Comparison of ENCODE assay signal across 12 cellular contexts in genomic region chr9:6782981-6783380, GRCh38. TPM values are rescaled to one million over a fixed set of nuclear protein-coding genes. Genes with fewer than 3 reads are reported as not detected.
DNase-seq lines count a peak whose midpoint lies in the region; ATAC-seq and TF ChIP-seq lines count a peak whose summit lies in the region.
"Had no signal": no experiment of that assay in that cellular context is flagged by ENCODE, and none has a peak within 500 bp of the region (broad histone marks: within the 10 kb centered on the region; RNA-seq: fewer than 3 reads in every experiment).

No MANE protein-coding gene starts in this region.

- peaks cover 29% of the 10 kb centered on the region for H3K4me1 Mint-ChIP-seq in Caco-2 (ENCODE audit: low read depth, unreplicated experiment)
- peaks cover 56 to 61% of the 10 kb centered on the region in 2 donors for H3K4me1 Mint-ChIP-seq in effector memory CD8-positive, alpha-beta T cell (ENCODE audit: low read depth in 2 of 2)

- H3K27ac Mint-ChIP-seq in Caco-2 (ENCODE audit: unreplicated experiment): peak overlapping the region; percentile 25
- H3K27ac Mint-ChIP-seq in effector memory CD8-positive, alpha-beta T cell: peak overlapping the region; percentile 54 to 78

- H3K4me3 ChIP-seq in Caco-2 (ENCODE audit: low read depth, low read length) (no peak overlapping the region), Loucy (ENCODE audit: low read length, poor library complexity, severe bottlenecking) (peak overlapping the region; percentile 18), retinal pigment epithelial cell (ENCODE audit: low read length) (no peak overlapping the region)

- DNase-seq in Caco-2 (no peak), retinal pigment epithelial cell (ENCODE audit: low read depth) (peak; percentile 71), NCI-H1436 (lab: John Stamatoyannopoulos, UW) (no peak)
- no peak for DNase-seq in effector memory CD8-positive, alpha-beta T cell
- DNase-seq: activated gamma-delta T cell treated with Interleukin-2 at 50 U/mL for 16 hours; cortex of kidney; stimulated activated CD4-positive, alpha-beta T cell treated with anti-CD3 and anti-CD28 coated beads, Interleukin-2, amount 100 ng/mL, for 48 hours had no signal

- no peak overlapping the region for H3K4me3 Mint-ChIP-seq in Caco-2 (ENCODE audit: unreplicated experiment)
- peak overlapping the region; percentile 22 to 30 for H3K4me3 Mint-ChIP-seq in effector memory CD8-positive, alpha-beta T cell
- H3K4me3 Mint-ChIP-seq: brain had no signal

- peak; percentile 44 for ATAC-seq in effector memory CD8-positive, alpha-beta T cell (replicated peaks)
- ATAC-seq in GM19467 (IDR thresholded peaks at IDR 0.05; ENCODE audit: unreplicated experiment) (no peak), GM21447 (IDR thresholded peaks at IDR 0.05; ENCODE audit: unreplicated experiment) (no peak)
- ATAC-seq: sciatic nerve had no signal

- H3K36me3 ChIP-seq in Caco-2 (ENCODE audit: control insufficient read depth, insufficient read depth, low read length) (no peaks in the 10 kb centered on the region), Loucy (ENCODE audit: insufficient read depth, low read length) (no peaks in the 10 kb centered on the region)

- CTCF ChIA-PET in Caco-2 (lab: Charles Lee): interaction anchor here (1.0 kb wide), 1 partner anchor 63 kb away, joined by 3 read pairs; no protein-coding TSS in a partner anchor

- peaks cover 10% of the 10 kb centered on the region for H3K36me3 Mint-ChIP-seq in Caco-2 (ENCODE audit: insufficient read depth, unreplicated experiment)
- H3K36me3 Mint-ChIP-seq in effector memory CD8-positive, alpha-beta T cell (ENCODE audit: insufficient read depth): no peaks in the 10 kb centered on the region

- H3K27me3 Mint-ChIP-seq in Caco-2 (ENCODE audit: insufficient read depth, unreplicated experiment): no peaks in the 10 kb centered on the region
- no peaks in the 10 kb centered on the region for H3K27me3 Mint-ChIP-seq in effector memory CD8-positive, alpha-beta T cell
- H3K27me3 Mint-ChIP-seq: brain had no signal

- H3K9me2 ChIP-seq in Loucy (replicated peaks; ENCODE audit: low read depth, low read length): no peaks in the 10 kb centered on the region

- H3K9me3 Mint-ChIP-seq in Caco-2 (ENCODE audit: unreplicated experiment): no peaks in the 10 kb centered on the region
- no peaks in the 10 kb centered on the region for H3K9me3 Mint-ChIP-seq in effector memory CD8-positive, alpha-beta T cell

- H3K79me2 ChIP-seq in Loucy (ENCODE audit: insufficient read depth, low read length): peaks cover 86% of the 10 kb centered on the region; the same call in 1 of the 2 replicates

- peak overlapping the region; percentile 38 for H3K4me2 ChIP-seq in Loucy (ENCODE audit: low read depth, low read length, poor library complexity, severe bottlenecking)

- TF ChIP-seq CTCF in Caco-2 (IDR thresholded peaks at IDR 0.05; ENCODE audit: insufficient read depth in 1 of 2, low read depth in 1 of 2, low read length in 1 of 2, severe bottlenecking in 1 of 2, unreplicated experiment in 1 of 2) (no peak), Loucy (conservative IDR thresholded peaks at IDR 0.05; ENCODE audit: low read length) (no peak), retinal pigment epithelial cell (conservative IDR thresholded peaks at IDR 0.05; ENCODE audit: low read depth, low read length) (no peak)

- H4K20me1 ChIP-seq in Loucy (ENCODE audit: insufficient read depth, low read length, poor library complexity, severe bottlenecking): peaks cover 50% of the 10 kb centered on the region

- no peak overlapping the region for H3K9ac ChIP-seq in Loucy (ENCODE audit: low read depth, low read length, poor library complexity, severe bottlenecking)

- POLR2A ChIA-PET in Caco-2 (lab: Charles Lee): no interaction called here

- no peaks in the 10 kb centered on the region for H3K27me3 ChIP-seq in Caco-2 (replicated peaks; ENCODE audit: control insufficient read depth, insufficient read depth, low read length)
- no peaks in the 10 kb centered on the region for H3K27me3 ChIP-seq in Loucy (ENCODE audit: insufficient read depth, low read length, poor library complexity, severe bottlenecking)

- peaks cover 76% of the 10 kb centered on the region for H3K4me1 ChIP-seq in Caco-2
- peaks cover 22% of the 10 kb centered on the region for H3K4me1 ChIP-seq in Loucy (ENCODE audit: insufficient read depth, low read length, poor library complexity, severe bottlenecking)

- no TSS peak for BruUV-seq in Caco-2 (replicated peaks; lab: Mats Ljungman, UMichigan)

- no peaks in the 10 kb centered on the region for H3F3A ChIP-seq in Loucy (ENCODE audit: low read depth)

- H3K9me3 ChIP-seq in Caco-2: no peaks in the 10 kb centered on the region
- no peaks in the 10 kb centered on the region for H3K9me3 ChIP-seq in Loucy (ENCODE audit: insufficient read depth, low read depth, low read length)

- no peak overlapping the region for H2AFZ ChIP-seq in Loucy (ENCODE audit: low read length)

- intact Hi-C loops in Caco-2 (cut with micrococcal nuclease; ENCODE audit: unreplicated experiment): no loop called here

RNA-seq across cellular contexts. Expression of gene KDM4C, which starts 25.2 kb away (rescaled TPM):
- total RNA-seq in Caco-2 (2022): 40.3 and 41.0 TPM in 2 replicates
